Comparison of ENCODE assay signal across 10 cellular contexts in genomic region chr4:162499478-162499877, GRCh38.
DNase-seq lines count a peak whose midpoint lies in the region; ATAC-seq and TF ChIP-seq lines count a peak whose summit lies in the region.
"Had no signal": no experiment of that assay in that cellular context is flagged by ENCODE, and none has a peak within 500 bp of the region (broad histone marks: within the 10 kb centered on the region; RNA-seq: fewer than 3 reads in every experiment).

No MANE protein-coding gene starts in this region.

- H3K27me3 ChIP-seq in H7 (ENCODE audit: control insufficient read depth, insufficient read depth, low read length) (no peaks in the 10 kb centered on the region), upper lobe of left lung (no peaks in the 10 kb centered on the region)

- ATAC-seq in upper lobe of left lung (ENCODE audit: low FRiP score in 2 of 2) (no peak), HG03280 (IDR thresholded peaks at IDR 0.05; ENCODE audit: unreplicated experiment) (no peak)

- TF ChIP-seq EP300 in upper lobe of left lung (IDR thresholded peaks at IDR 0.05): no peak

- WGBS in upper lobe of left lung, 2 donors: 79 to 80% methylated on average over 1 of the region's 1 CpG

- no peaks in the 10 kb centered on the region for H3K4me1 ChIP-seq in upper lobe of left lung

- no peaks in the 10 kb centered on the region for H3K36me3 ChIP-seq in H7 (replicated peaks; ENCODE audit: control insufficient read depth, insufficient read depth, low read length)
- no peaks in the 10 kb centered on the region for H3K36me3 ChIP-seq in upper lobe of left lung

- H3K27ac ChIP-seq in C4-2B (no peak overlapping the region), upper lobe of left lung (no peak overlapping the region)

- H3K4me3 ChIP-seq in H7 (ENCODE audit: insufficient read depth, low read depth, low read length): no peak overlapping the region
- no peak overlapping the region for H3K4me3 ChIP-seq in upper lobe of left lung

- TF ChIP-seq CTCF in C4-2B (conservative IDR thresholded peaks at IDR 0.05) (peak; percentile 72), upper lobe of left lung (IDR thresholded peaks at IDR 0.05) (no peak)

- no peak for TF ChIP-seq POLR2A in upper lobe of left lung (IDR thresholded peaks at IDR 0.05)

- DNase-seq in H7: peak; percentile 12
- DNase-seq in RKO (ENCODE audit: low spot score): peak; percentile 27
- DNase-seq in kidney tubule cell (ENCODE audit: low spot score): peak; percentile 5
- no peak for DNase-seq in T-helper 2 cell
- no peak for DNase-seq in upper lobe of left lung
- DNase-seq in central memory CD4-positive, alpha-beta T cell: no peak
- DNase-seq: activated naive CD8-positive, alpha-beta T cell treated with anti-CD3 and anti-CD28 coated beads, Interleukin-2, amount 10 ng/mL, durations not matched to agents 7 days and 5 days; NCI-H187 had no signal

- no peaks in the 10 kb centered on the region for H3K9me3 ChIP-seq in upper lobe of left lung

Comparison
In these comparisons a context has a peak if more than half of its experiments do, and no peak if none do; other contexts are left out.
1. DNase-seq: peak in H7 (single experiment), RKO (single experiment) and kidney tubule cell (single experiment); none in T-helper 2 cell (0 of 5), upper lobe of left lung (0 of 2) and central memory CD4-positive, alpha-beta T cell (single experiment).